ENCODE assay signal across 17 cellular contexts in genomic region chr18:37252342-37252741, GRCh38.
A peak's percentile ranks its signal among the peaks of the same experiment; 100 is the strongest.
DNase-seq lines count a peak whose midpoint lies in the region; ATAC-seq, FAIRE-seq and TF ChIP-seq lines count a peak whose summit lies in the region.
"Had no signal": no experiment of that assay in that cellular context is flagged by ENCODE, and none has a peak within 500 bp of the region (broad histone marks: within the 10 kb centered on the region; RNA-seq: fewer than 3 reads in every experiment).

No MANE protein-coding gene starts in this region.

- H3K4me1 Mint-ChIP-seq in WTC11, result peaks cover 15% of the 10 kb centered on the region
- H3K4me1 Mint-ChIP-seq in type B pancreatic cell (ENCODE audit: unreplicated experiment), result peaks cover 10% of the 10 kb centered on the region

- H4K20me1 ChIP-seq in HepG2 (ENCODE audit: insufficient read depth, low read length), result 0 out of 2 replicates have a peak, but pooled peaks cover 3% of the 10 kb centered on the region

- FAIRE-seq in HepG2 (lab: Jason Lieb, UNC) (no peak), GM12891 (lab: Jason Lieb, UNC) (no peak)
- FAIRE-seq: G401.6, GM12892, GM19239, HTR-8/SVneo, K562 had no signal

- no peak overlapping the region for H3K27ac ChIP-seq in HepG2 (ENCODE audit: extremely low read length, insufficient read depth, low read length)

- ATAC-seq in WTC11 (no peak), HepG2 (no peak)
- ATAC-seq: K562, PC-3 had no signal

- H3K9me3 Mint-ChIP-seq in WTC11 (no peaks in the 10 kb centered on the region), type B pancreatic cell (no peaks in the 10 kb centered on the region)

- CTCF ChIA-PET in WTC11 (lab: Charles Lee), result interaction anchor here (1.3 to 1.5 kb wide), 4 partner anchors 10 to 45 kb away, joined by 3 to 6 read pairs (median 4); no protein-coding TSS in a partner anchor
- CTCF ChIA-PET in HepG2 (lab: Yijun Ruan, JAX; ENCODE audit: low intra/inter-chr PET ratio, low total read pairs), result no interaction called here

- no peak overlapping the region for H2AFZ ChIP-seq in HepG2 (ENCODE audit: low read length)

- no peak for TF ChIP-seq EP300 in HepG2 (IDR thresholded peaks at IDR 0.05; ENCODE audit: low read depth in 2 of 2, low read length in 2 of 2)
- TF ChIP-seq EP300 in HepG2 (CRISPR knock-in tag; IDR thresholded peaks at IDR 0.05; ENCODE audit: borderline replicate concordance), result no peak

- 65% methylated on average over 3 of the region's 3 CpGs for WGBS in HepG2 (ENCODE audit: low lambda C conversion rate)

- in situ Hi-C loops in HepG2 (cut with HindIII; ENCODE audit: extremely low pct_ligation_motif_present, low pct_unique_long_range_greater_than_20kb), result no loop called here

- BruUV-seq in HepG2 (replicated peaks; lab: Mats Ljungman, UMichigan), result no TSS peak

- no peaks in the 10 kb centered on the region for H3K9me3 ChIP-seq in HepG2 (ENCODE audit: low read length)

- H3K4me3 Mint-ChIP-seq in WTC11, result peak overlapping the region; percentile 56
- H3K4me3 Mint-ChIP-seq in type B pancreatic cell, result peak overlapping the region; percentile 76

- POLR2A ChIA-PET in WTC11 (lab: Charles Lee) (no interaction called here), HepG2 (lab: Yijun Ruan, JAX) (no interaction called here)

- H3K27ac Mint-ChIP-seq in WTC11 (no peak overlapping the region), type B pancreatic cell (no peak overlapping the region)

- peaks cover 1 to 39% of the 10 kb centered on the region in 2 experiments; a peak in 4 of 5 replicates for H3K27me3 ChIP-seq in HepG2 (ENCODE audit: control insufficient read depth in 1 of 2, insufficient read depth in 2 of 2, low read length in 2 of 2)

- H3K4me1 ChIP-seq in HepG2 (ENCODE audit: insufficient read depth, low read length), result peaks cover 8% of the 10 kb centered on the region

- no peak for TF ChIP-seq CTCF in WTC11 (IDR thresholded peaks at IDR 0.05)
- no peak for TF ChIP-seq CTCF in HepG2 (CRISPR knock-in tag; IDR thresholded peaks at IDR 0.05)
- no peak for TF ChIP-seq CTCF in type B pancreatic cell (conservative IDR thresholded peaks at IDR 0.05)

- H3K27me3 Mint-ChIP-seq in WTC11 (ENCODE audit: low read depth), result peaks cover 64% of the 10 kb centered on the region
- peaks cover 52% of the 10 kb centered on the region for H3K27me3 Mint-ChIP-seq in type B pancreatic cell

- H3K9ac ChIP-seq in HepG2 (ENCODE audit: insufficient read depth, low read depth, low read length), result no peak overlapping the region

- intact Hi-C loops in HepG2 (cut with micrococcal nuclease; ENCODE audit: unreplicated experiment), result no loop called here

- no peak for TF ChIP-seq POLR2A in HepG2 (IDR thresholded peaks at IDR 0.05; ENCODE audit: insufficient read depth in 1 of 2, low read depth in 2 of 2, low read length in 2 of 2)
- no peak for TF ChIP-seq POLR2A in GM12891 (IDR thresholded peaks at IDR 0.05; ENCODE audit: low read depth, low read length)

- peak; percentile 41 for DNase-seq in activated effector memory CD4-positive, alpha-beta T cell treated with anti-CD3 and anti-CD28 coated beads, Interleukin-2, amount 50 U/mL, for 16 hours
- no peak for DNase-seq in activated effector memory CD4-positive, alpha-beta T cell treated with Interleukin-2 at 50 U/mL for 16 hours
- DNase-seq in WTC11 (ENCODE audit: low spot score) (no peak), HepG2 (ENCODE audit: low spot score) (no peak), type B pancreatic cell (ENCODE audit: extremely low spot score, unreplicated experiment) (no peak), GM12891 (ENCODE audit: insufficient read length, low spot score) (no peak), amniotic stem cell (lab: John Stamatoyannopoulos, UW) (no peak), T1000 (lab: John Stamatoyannopoulos, UW) (no peak)
- DNase-seq: C1 segment of cervical spinal cord, NCI-H1048, NCI-H1694 had no signal

- TF ChIP-seq RAD21 in HepG2 (CRISPR knock-in tag; IDR thresholded peaks at IDR 0.05), result no peak

- H3K36me3 ChIP-seq in HepG2 (replicated peaks in 1 of 2; ENCODE audit: control insufficient read depth in 1 of 2, insufficient read depth in 2 of 2, low read length in 2 of 2), result no peaks in the 10 kb centered on the region

- H3K36me3 Mint-ChIP-seq in WTC11 (no peaks in the 10 kb centered on the region), type B pancreatic cell (no peaks in the 10 kb centered on the region)

- H3K4me3 ChIP-seq in HepG2 (replicated peaks in 1 of 3; ENCODE audit: insufficient read depth in 1 of 3, low read depth in 2 of 3, low read length in 3 of 3), result no peak overlapping the region
- H3K4me3 ChIP-seq: K562 had no signal

- H3K4me2 ChIP-seq in HepG2 (ENCODE audit: low read depth, low read length), result no peak overlapping the region

- no peaks in the 10 kb centered on the region for H3K79me2 ChIP-seq in HepG2 (ENCODE audit: insufficient read depth, low read length)

TF ChIP-seq in WTC11, 78 proteins besides CTCF, POLR2A, EP300 and RAD21:
- TF ChIP-seq NFYB (CRISPR knock-in tag; conservative IDR thresholded peaks at IDR 0.05; ENCODE audit: low read depth) (no peak), MLX (CRISPR knock-in tag; IDR thresholded peaks at IDR 0.05) (no peak)
TF ChIP-seq in WTC11: peak in this region for 0.

TF ChIP-seq in HepG2, 621 proteins besides CTCF, POLR2A, EP300 and RAD21:
- peak; percentile 26; the same call in 1 of the 2 replicates for TF ChIP-seq HNF4A (CRISPR knock-in tag; IDR thresholded peaks at IDR 0.05)
- TF ChIP-seq IRF2 (CRISPR knock-in tag; IDR thresholded peaks at IDR 0.05), result no peak
TF ChIP-seq in HepG2: peak in this region for 1.

TF ChIP-seq in GM12891, 5 proteins besides CTCF, POLR2A, EP300 and RAD21:
- TF ChIP-seq SPI1 (IDR thresholded peaks at IDR 0.05; ENCODE audit: low read depth, low read length), result no peak
- no peak for TF ChIP-seq POU2F2 (IDR thresholded peaks at IDR 0.05; ENCODE audit: low read depth, low read length)
- no peak for TF ChIP-seq TAF1 (IDR thresholded peaks at IDR 0.05; ENCODE audit: low read depth, low read length)
- TF ChIP-seq POLR2AphosphoS5 (IDR thresholded peaks at IDR 0.05; ENCODE audit: low read depth, low read length), result no peak
- no peak for TF ChIP-seq PAX5 (IDR thresholded peaks at IDR 0.05; ENCODE audit: insufficient read depth, low read length, severe bottlenecking)
